12 cellular contexts compared by ENCODE assay signal in the genomic region with DNA sequence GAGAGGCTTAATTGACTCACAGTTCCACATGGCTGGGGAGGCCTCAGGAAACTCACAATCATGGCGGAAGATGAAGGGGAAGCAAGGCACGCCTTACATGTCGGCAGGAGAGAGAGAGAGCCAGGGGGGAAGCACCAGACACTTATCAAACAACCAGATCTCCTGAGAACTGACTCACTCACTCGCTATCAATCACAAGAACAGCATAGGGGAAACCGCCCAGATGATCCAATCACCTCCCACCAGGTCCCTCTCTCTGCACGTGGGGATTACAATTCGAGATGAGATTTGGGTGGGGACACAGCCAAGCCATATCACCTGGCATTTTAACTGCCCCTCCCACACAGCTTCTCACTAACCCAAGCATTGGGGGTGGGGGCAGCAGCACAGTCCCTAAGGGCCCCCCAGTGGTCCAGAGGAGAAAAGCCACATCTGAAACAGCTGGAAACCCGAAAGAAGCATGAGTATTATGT.
DNase-seq lines count a peak whose midpoint lies in the region; ATAC-seq and TF ChIP-seq lines count a peak whose summit lies in the region.
"Had no signal": no experiment of that assay in that cellular context is flagged by ENCODE, and none has a peak within 500 bp of the region (broad histone marks: within the 10 kb centered on the region; RNA-seq: fewer than 3 reads in every experiment).

No MANE protein-coding gene starts in this region.

- no peaks in the 10 kb centered on the region for H3K27me3 ChIP-seq in CD4-positive, CD25-positive, alpha-beta regulatory T cell (ENCODE audit: control insufficient read depth, insufficient read depth, low read length)
- no peaks in the 10 kb centered on the region for H3K27me3 ChIP-seq in H7 (ENCODE audit: control insufficient read depth, insufficient read depth, low read length)
- H3K27me3 ChIP-seq in mesendoderm (ENCODE audit: insufficient read depth, low read length, poor library complexity): no peaks in the 10 kb centered on the region
- H3K27me3 ChIP-seq in uterus: no peaks in the 10 kb centered on the region
- H3K27me3 ChIP-seq in ovary: no peaks in the 10 kb centered on the region

- H3K56ac ChIP-seq in mesendoderm (ENCODE audit: low read length): peak overlapping the region; percentile 34

- TF ChIP-seq EP300 in ovary (IDR thresholded peaks at IDR 0.05): no peak

- no peak overlapping the region for H2BK5ac ChIP-seq in mesendoderm (ENCODE audit: low read length)

- no peak overlapping the region for H3K4me2 ChIP-seq in mesendoderm (ENCODE audit: low read length)

- no peak overlapping the region for H3K4ac ChIP-seq in mesendoderm (ENCODE audit: low read depth, low read length)

- no peak overlapping the region for H3K9ac ChIP-seq in mesendoderm (ENCODE audit: low read length)

- no CpG with 5 or more reads among the region's 8 CpGs for WGBS in mesendoderm (ENCODE audit: extremely low coverage, insufficient coverage, low lambda C conversion rate)
- WGBS in ovary, 3 donors: 53 to 64% (median 58%) methylated on average over 8 of the region's 8 CpGs

- H3K79me2 ChIP-seq in mesendoderm (ENCODE audit: control insufficient read depth, insufficient read depth, low read length): no peaks in the 10 kb centered on the region

- H2BK15ac ChIP-seq in mesendoderm (replicated peaks; ENCODE audit: low read depth): no peak overlapping the region

- H3K79me1 ChIP-seq in mesendoderm (ENCODE audit: low read length): no peaks in the 10 kb centered on the region

- peak in 1 of 2 donors; percentile 35 for ATAC-seq in CD4-positive, CD25-positive, alpha-beta regulatory T cell (ENCODE audit: low read depth in 2 of 2)
- ATAC-seq in GM19395 (IDR thresholded peaks at IDR 0.05; ENCODE audit: unreplicated experiment): no peak
- ATAC-seq: psoas muscle had no signal

- no peak overlapping the region for H3K23ac ChIP-seq in mesendoderm (ENCODE audit: low read length)

- no peaks in the 10 kb centered on the region for H3K9me3 ChIP-seq in CD4-positive, CD25-positive, alpha-beta regulatory T cell (ENCODE audit: control insufficient read depth in 2 of 2, low read length in 2 of 2)
- H3K9me3 ChIP-seq in uterus (no peaks in the 10 kb centered on the region), ovary (no peaks in the 10 kb centered on the region)
- H3K9me3 ChIP-seq: psoas muscle, thoracic aorta had no signal

- H3K27me3 Mint-ChIP-seq in CD4-positive, CD25-positive, alpha-beta regulatory T cell: peaks cover 7% of the 10 kb centered on the region

- H3K4me3 Mint-ChIP-seq in CD4-positive, CD25-positive, alpha-beta regulatory T cell: no peak overlapping the region

- TF ChIP-seq CTCF in VCaP (conservative IDR thresholded peaks at IDR 0.05): peak; percentile 10; the same call in 1 of the 2 replicates
- TF ChIP-seq CTCF in uterus (IDR thresholded peaks at IDR 0.05): peak in 1 of 4 experiments; percentile 9
- no peak for TF ChIP-seq CTCF in ovary (IDR thresholded peaks at IDR 0.05)

- H3K9me3 Mint-ChIP-seq in CD4-positive, CD25-positive, alpha-beta regulatory T cell: peaks cover 0 to 1% (median 0%) of the 10 kb centered on the region in 7 donors

- no peaks in the 10 kb centered on the region for H3K36me3 Mint-ChIP-seq in CD4-positive, CD25-positive, alpha-beta regulatory T cell

- no peak for DNase-seq in CD4-positive, CD25-positive, alpha-beta regulatory T cell
- DNase-seq in H7 (peak; percentile 70), mesendoderm (peak; percentile 83), NCI-H1436 (lab: John Stamatoyannopoulos, UW) (no peak), uterus (no peak), ovary (no peak)
- DNase-seq: effector CD8-positive, alpha-beta T cell; NCI-H526; psoas muscle had no signal

- no peaks in the 10 kb centered on the region for H3K36me3 ChIP-seq in CD4-positive, CD25-positive, alpha-beta regulatory T cell (ENCODE audit: control insufficient read depth, insufficient read depth, low read length)
- H3K36me3 ChIP-seq in H7 (replicated peaks; ENCODE audit: control insufficient read depth, insufficient read depth, low read length) (no peaks in the 10 kb centered on the region), mesendoderm (ENCODE audit: control insufficient read depth, insufficient read depth, low read length) (no peaks in the 10 kb centered on the region), uterus (no peaks in the 10 kb centered on the region), ovary (no peaks in the 10 kb centered on the region)
- H3K36me3 ChIP-seq: thoracic aorta had no signal

- H2AK5ac ChIP-seq in mesendoderm (ENCODE audit: low read length): no peak overlapping the region

- H3K27ac ChIP-seq in CD4-positive, CD25-positive, alpha-beta regulatory T cell (ENCODE audit: insufficient read depth, low read length, poor library complexity, severe bottlenecking): no peak overlapping the region
- H3K27ac ChIP-seq in VCaP: no peak overlapping the region
- no peak overlapping the region for H3K27ac ChIP-seq in mesendoderm (ENCODE audit: low read depth, low read length)
- H3K27ac ChIP-seq in uterus: no peak overlapping the region
- no peak overlapping the region for H3K27ac ChIP-seq in ovary
- H3K27ac ChIP-seq: psoas muscle, thoracic aorta had no signal

- peaks cover 0 to 4% (median 2%) of the 10 kb centered on the region in 4 donors for H3K4me1 Mint-ChIP-seq in CD4-positive, CD25-positive, alpha-beta regulatory T cell

- no peak overlapping the region for H4K5ac ChIP-seq in mesendoderm (ENCODE audit: low read length)

- H2BK120ac ChIP-seq in mesendoderm (ENCODE audit: low read depth, low read length): no peak overlapping the region

- no peak overlapping the region for H4K8ac ChIP-seq in mesendoderm (ENCODE audit: low read depth, low read length)

- no peaks in the 10 kb centered on the region for H3K4me1 ChIP-seq in CD4-positive, CD25-positive, alpha-beta regulatory T cell (ENCODE audit: control insufficient read depth, insufficient read depth, low read length, poor library complexity, severe bottlenecking)
- H3K4me1 ChIP-seq in mesendoderm (ENCODE audit: control insufficient read depth, low read depth, low read length) (peaks cover 3% of the 10 kb centered on the region), uterus (no peaks in the 10 kb centered on the region), ovary (ENCODE audit: insufficient read depth) (no peaks in the 10 kb centered on the region)
- H3K4me1 ChIP-seq: psoas muscle had no signal

- peak overlapping the region in 2 of 3 donors; percentile 1 to 60 for H3K27ac Mint-ChIP-seq in CD4-positive, CD25-positive, alpha-beta regulatory T cell

- no peak overlapping the region for H3K18ac ChIP-seq in mesendoderm (ENCODE audit: low read length)

- no peak overlapping the region for H3K4me3 ChIP-seq in CD4-positive, CD25-positive, alpha-beta regulatory T cell (ENCODE audit: low read depth, low read length)
- H3K4me3 ChIP-seq in H7 (ENCODE audit: insufficient read depth, low read depth, low read length) (no peak overlapping the region), mesendoderm (ENCODE audit: low read length) (no peak overlapping the region), uterus (no peak overlapping the region), ovary (no peak overlapping the region)
- H3K4me3 ChIP-seq: psoas muscle, thoracic aorta had no signal

- TF ChIP-seq POLR2A in uterus (IDR thresholded peaks at IDR 0.05): no peak
- TF ChIP-seq POLR2A in ovary (IDR thresholded peaks at IDR 0.05): no peak

- intact Hi-C loops in uterus (cut with DNase I; ENCODE audit: low total_unique reads): no loop called here
- intact Hi-C loops in ovary (cut with DNase I): no loop called here

Comparison
In these comparisons a context has a peak if more than half of its experiments do, and no peak if none do; other contexts are left out.
1. DNase-seq: peak in H7 (single experiment) and mesendoderm (single experiment); none in CD4-positive, CD25-positive, alpha-beta regulatory T cell (0 of 3), NCI-H1436 (single experiment), uterus (0 of 2) and ovary (0 of 5).